In genomic region chr10:116170815-116171250, GRCh38 we compare ENCODE assay signal across 14 cellular contexts.
A peak's percentile ranks its signal among the peaks of the same experiment; 100 is the strongest.
DNase-seq lines count a peak whose midpoint lies in the region; ATAC-seq and TF ChIP-seq lines count a peak whose summit lies in the region.
"Had no signal": no experiment of that assay in that cellular context is flagged by ENCODE, and none has a peak within 500 bp of the region (broad histone marks: within the 10 kb centered on the region; RNA-seq: fewer than 3 reads in every experiment).

No MANE protein-coding gene starts in this region.

- H3K79me1 ChIP-seq in neuronal stem cell (ENCODE audit: low read depth, low read length), result no peaks in the 10 kb centered on the region

- no peak overlapping the region for H3K18ac ChIP-seq in neuronal stem cell (ENCODE audit: low read length)

- H3K27ac Mint-ChIP-seq in natural killer cell treated with Interleukin-12 subunit alpha and Interleukin-12 subunit beta and Interleukin-15 and Interleukin-18, amount 100 ng/mL, for 72 hours, result no peak overlapping the region
- H3K27ac Mint-ChIP-seq: CD4-positive, alpha-beta memory T cell; dendritic cell treated with granulocyte-macrophage colony-stimulating factor and Interleukin-4, amounts not matched to agents 40 ng/mL and 50 ng/mL, for 4 days had no signal

- no peak overlapping the region for H2BK5ac ChIP-seq in neuronal stem cell (ENCODE audit: low read length)

- H2BK15ac ChIP-seq in neuronal stem cell (ENCODE audit: low read length), result no peak overlapping the region

- H3K9me3 Mint-ChIP-seq in natural killer cell treated with Interleukin-12 subunit alpha and Interleukin-12 subunit beta and Interleukin-15 and Interleukin-18, amount 100 ng/mL, for 72 hours, result peaks cover 8% of the 10 kb centered on the region

- H4K8ac ChIP-seq in neuronal stem cell (ENCODE audit: low read depth, low read length), result no peak overlapping the region

- H3K4me3 Mint-ChIP-seq in natural killer cell treated with Interleukin-12 subunit alpha and Interleukin-12 subunit beta and Interleukin-15 and Interleukin-18, amount 100 ng/mL, for 72 hours, result no peak overlapping the region
- H3K4me3 Mint-ChIP-seq: CD4-positive, alpha-beta memory T cell; dendritic cell treated with granulocyte-macrophage colony-stimulating factor and Interleukin-4, amounts not matched to agents 40 ng/mL and 50 ng/mL, for 4 days had no signal

- no peaks in the 10 kb centered on the region for H3K27me3 ChIP-seq in neuronal stem cell (ENCODE audit: control insufficient read depth in 3 of 3, insufficient read depth in 3 of 3, low read depth in 1 of 3, low read length in 3 of 3)

- H3K4me3 ChIP-seq in cardiac fibroblast (replicated peaks in 1 of 2; ENCODE audit: low read depth in 2 of 2, low read length in 2 of 2), result no peak overlapping the region
- no peak overlapping the region for H3K4me3 ChIP-seq in neuronal stem cell (ENCODE audit: low read length in 2 of 2)
- H3K4me3 ChIP-seq: skin epidermis had no signal

- WGBS in neuronal stem cell (ENCODE audit: extremely low coverage in 2 of 2, insufficient read length in 2 of 2, insufficient replicate concordance in 1 of 2), 2 donors, result no CpG with 5 or more reads among the region's 2 CpGs

- H3K36me3 Mint-ChIP-seq in natural killer cell treated with Interleukin-12 subunit alpha and Interleukin-12 subunit beta and Interleukin-15 and Interleukin-18, amount 100 ng/mL, for 72 hours, result no peaks in the 10 kb centered on the region
- H3K36me3 Mint-ChIP-seq: CD4-positive, alpha-beta memory T cell had no signal

- no peak overlapping the region for H2BK120ac ChIP-seq in neuronal stem cell (ENCODE audit: low read depth, low read length)

- no peak overlapping the region for H3K14ac ChIP-seq in neuronal stem cell (ENCODE audit: low read length)

- no peak overlapping the region for H2AFZ ChIP-seq in neuronal stem cell (ENCODE audit: low read length)

- ATAC-seq in natural killer cell treated with Interleukin-12 subunit alpha and Interleukin-12 subunit beta and Interleukin-15 and Interleukin-18, amount 100 ng/mL, for 72 hours, result no peak

- H3K4me1 Mint-ChIP-seq in natural killer cell treated with Interleukin-12 subunit alpha and Interleukin-12 subunit beta and Interleukin-15 and Interleukin-18, amount 100 ng/mL, for 72 hours (ENCODE audit: low read depth in 2 of 2), result no peaks in the 10 kb centered on the region
- H3K4me1 Mint-ChIP-seq: CD4-positive, alpha-beta memory T cell had no signal

- no peak overlapping the region for H3K23ac ChIP-seq in neuronal stem cell (ENCODE audit: low read depth, low read length, poor library complexity)

- H3K4me2 ChIP-seq in neuronal stem cell (ENCODE audit: insufficient read depth, low read length, poor library complexity, severe bottlenecking), result no peak overlapping the region

- no peaks in the 10 kb centered on the region for H3K27me3 Mint-ChIP-seq in natural killer cell treated with Interleukin-12 subunit alpha and Interleukin-12 subunit beta and Interleukin-15 and Interleukin-18, amount 100 ng/mL, for 72 hours
- H3K27me3 Mint-ChIP-seq: dendritic cell treated with granulocyte-macrophage colony-stimulating factor and Interleukin-4, amounts not matched to agents 40 ng/mL and 50 ng/mL, for 4 days had no signal

- H3K9ac ChIP-seq in neuronal stem cell (ENCODE audit: low read depth, low read length, poor library complexity), result no peak overlapping the region

- DNase-seq in EH (ENCODE audit: low read depth) (peak; percentile 69), M059J (ENCODE audit: low read depth) (peak; percentile 46), cardiac fibroblast (ENCODE audit: low read depth in 2 of 2) (peak; percentile 19 to 80), neuronal stem cell (ENCODE audit: low spot score) (peak; percentile 14), dedifferentiated amniotic fluid mesenchymal stem cell (ENCODE audit: extremely low spot score) (no peak), DMS79 (lab: John Stamatoyannopoulos, UW) (no peak)
- DNase-seq in natural killer cell treated with Interleukin-12 subunit alpha and Interleukin-12 subunit beta and Interleukin-15 and Interleukin-18, amount 100 ng/mL, for 72 hours (ENCODE audit: low spot score), result no peak
- no peak for DNase-seq in activated T-cell treated with anti-CD3 and anti-CD28 coated beads, Interleukin-2, amount 50 U/mL, for 48 hours
- DNase-seq: CD4-positive, alpha-beta memory T cell; islet precursor cell; Karpas-422; NCI-H2107 had no signal

- TF ChIP-seq CTCF in cardiac fibroblast (IDR thresholded peaks at IDR 0.05; ENCODE audit: low read depth, low read length), result no peak

- no peak overlapping the region for H2BK12ac ChIP-seq in neuronal stem cell (ENCODE audit: low read length)

- H3K36me3 ChIP-seq in neuronal stem cell (replicated peaks in 1 of 2; ENCODE audit: control insufficient read depth in 2 of 2, insufficient read depth in 2 of 2, low read length in 2 of 2), result no peaks in the 10 kb centered on the region

- peaks cover 0 to 20% of the 10 kb centered on the region in 2 donors for H3K9me3 ChIP-seq in neuronal stem cell (replicated peaks in 1 of 2; ENCODE audit: control insufficient read depth in 2 of 2, insufficient read depth in 1 of 2, low read depth in 1 of 2, low read length in 2 of 2)

- H2AK5ac ChIP-seq in neuronal stem cell (ENCODE audit: low read depth, low read length), result no peak overlapping the region

- peaks cover 4 to 13% of the 10 kb centered on the region in 2 donors for H3K4me1 ChIP-seq in neuronal stem cell (ENCODE audit: control insufficient read depth in 2 of 2, insufficient read depth in 1 of 2, low read depth in 1 of 2, low read length in 2 of 2)

- H3K4ac ChIP-seq in neuronal stem cell (ENCODE audit: low read length), result no peak overlapping the region

- no peak overlapping the region for H3K27ac ChIP-seq in neuronal stem cell (replicated peaks; ENCODE audit: low read length)
- H3K27ac ChIP-seq: skin epidermis had no signal

- H4K91ac ChIP-seq in neuronal stem cell (ENCODE audit: low read depth, low read length, poor library complexity), result no peak overlapping the region

Comparison
In these comparisons a context has a peak if more than half of its experiments do, and no peak if none do; other contexts are left out.
1. DNase-seq: peak in EH (single experiment), M059J (single experiment), cardiac fibroblast (2 of 2) and neuronal stem cell (single experiment); none in dedifferentiated amniotic fluid mesenchymal stem cell (single experiment), natural killer cell treated with Interleukin-12 subunit alpha and Interleukin-12 subunit beta and Interleukin-15 and Interleukin-18, amount 100 ng/mL, for 72 hours (single experiment), activated T-cell treated with anti-CD3 and anti-CD28 coated beads, Interleukin-2, amount 50 U/mL, for 48 hours (0 of 2) and DMS79 (single experiment).